ENCODE assay signal across 28 cellular contexts in the genomic region with DNA sequence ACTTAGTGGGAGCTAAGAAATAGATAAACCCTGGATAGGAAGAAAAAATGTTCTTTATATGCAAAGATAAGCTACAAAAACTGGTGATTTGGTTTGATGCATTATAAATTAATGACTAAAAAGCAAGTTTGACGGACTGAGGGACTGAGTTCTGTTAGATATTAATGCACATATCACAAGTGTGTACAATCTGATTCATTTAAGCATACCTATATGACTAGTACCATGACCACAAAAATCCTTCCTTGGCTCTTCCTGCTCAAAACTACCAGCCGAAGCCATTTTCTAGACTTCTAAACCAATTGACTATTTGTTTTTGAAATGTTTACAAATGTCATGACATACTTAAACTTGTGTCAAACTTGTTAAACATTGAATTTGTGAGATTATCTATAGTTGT.
"Had no signal": no experiment of that assay in that cellular context is flagged by ENCODE, and none has a peak within 500 bp of the region (broad histone marks: within the 10 kb centered on the region; RNA-seq: fewer than 3 reads in every experiment).

No MANE protein-coding gene starts in this region.

- H3K9me3 Mint-ChIP-seq: activated CD8-positive, alpha-beta T cell treated with anti-CD3 and anti-CD28 coated beads for 36 hours; memory B cell; neural progenitor cell had no signal

- H3K4me3 Mint-ChIP-seq: activated CD4-positive, alpha-beta T cell treated with anti-CD3 and anti-CD28 coated beads, Interleukin-2, amount 10 ng/mL, durations not matched to agents 7 days and 5 days; activated CD8-positive, alpha-beta T cell treated with anti-CD3 and anti-CD28 coated beads for 36 hours; activated naive CD4-positive, alpha-beta T cell treated with anti-CD3 and anti-CD28 coated beads, Interleukin-2, amount 50 U/mL, for 24 hours; memory B cell; natural killer cell; neural progenitor cell; stimulated activated effector memory CD8-positive, alpha-beta T cell treated with anti-CD3 and anti-CD28 coated beads, Interleukin-12 subunit alpha, Interleukin-12 subunit beta, amount 100 ng/mL, for 72 hours; stimulated activated naive CD8-positive, alpha-beta T cell treated with anti-CD3 and anti-CD28 coated beads, Interleukin-15, amount 100 ng/mL, for 72 hours; WTC11 had no signal

- FAIRE-seq: colon, endometrium, keratinocyte, small intestine had no signal

- ATAC-seq: activated CD8-positive, alpha-beta T cell treated with anti-CD3 and anti-CD28 coated beads for 36 hours; gastrocnemius medialis; natural killer cell; psoas muscle; stimulated activated effector memory CD8-positive, alpha-beta T cell treated with anti-CD3 and anti-CD28 coated beads, Interleukin-12 subunit alpha, Interleukin-12 subunit beta, amount 100 ng/mL, for 72 hours; stimulated activated naive CD8-positive, alpha-beta T cell treated with anti-CD3 and anti-CD28 coated beads, Interleukin-15, amount 100 ng/mL, for 72 hours; upper lobe of right lung; WTC11 had no signal

- H3K27ac Mint-ChIP-seq: activated CD4-positive, alpha-beta T cell treated with anti-CD3 and anti-CD28 coated beads, Interleukin-2, amount 10 ng/mL, durations not matched to agents 7 days and 5 days; activated CD8-positive, alpha-beta T cell treated with anti-CD3 and anti-CD28 coated beads for 36 hours; activated naive CD4-positive, alpha-beta T cell treated with anti-CD3 and anti-CD28 coated beads, Interleukin-2, amount 50 U/mL, for 24 hours; activated T-helper 2 cell treated with anti-CD3 and anti-CD28 coated beads, Interferon-gamma antibody, Interleukin-2, Interleukin-4, amounts not matched to agents 10 μg/mL and 5 μg/mL and 100 μg/mL, durations not matched to agents 14 hours and 24 hours and 36 hours; memory B cell; natural killer cell; neural progenitor cell; stimulated activated effector memory CD8-positive, alpha-beta T cell treated with anti-CD3 and anti-CD28 coated beads, Interleukin-12 subunit alpha, Interleukin-12 subunit beta, amount 100 ng/mL, for 72 hours; stimulated activated naive CD8-positive, alpha-beta T cell treated with anti-CD3 and anti-CD28 coated beads, Interleukin-15, amount 100 ng/mL, for 72 hours; WTC11 had no signal

- H3K27me3 Mint-ChIP-seq: activated CD4-positive, alpha-beta T cell treated with anti-CD3 and anti-CD28 coated beads, Interleukin-2, amount 10 ng/mL, durations not matched to agents 7 days and 5 days; activated CD8-positive, alpha-beta T cell treated with anti-CD3 and anti-CD28 coated beads for 36 hours; activated naive CD4-positive, alpha-beta T cell treated with anti-CD3 and anti-CD28 coated beads, Interleukin-2, amount 50 U/mL, for 24 hours; memory B cell; stimulated activated naive CD8-positive, alpha-beta T cell treated with anti-CD3 and anti-CD28 coated beads, Interleukin-15, amount 100 ng/mL, for 72 hours had no signal

- DNase-seq: activated CD4-positive, alpha-beta T cell treated with anti-CD3 and anti-CD28 coated beads for 1 hour; activated CD4-positive, alpha-beta T cell treated with anti-CD3 and anti-CD28 coated beads, Interleukin-2, amount 10 ng/mL, durations not matched to agents 7 days and 5 days; activated CD8-positive, alpha-beta T cell treated with anti-CD3 and anti-CD28 coated beads for 36 hours; activated T-cell treated with anti-CD3 and anti-CD28 coated beads, Interleukin-2, amount 50 U/mL, for 48 hours; effector CD8-positive, alpha-beta T cell; erythroblast; gastrocnemius medialis; head of caudate nucleus; hippocampal formation; natural killer cell; occipital lobe; psoas muscle; sigmoid colon; small intestine; stimulated activated CD4-positive, alpha-beta T cell treated with anti-CD3 and anti-CD28 coated beads, Interleukin-4, amount 100 ng/mL, for 24 hours; stimulated activated naive CD8-positive, alpha-beta T cell treated with anti-CD3 and anti-CD28 coated beads, Interleukin-15, amount 100 ng/mL, for 72 hours; substantia nigra; thyroid gland; upper lobe of right lung had no signal

- H3K36me3 Mint-ChIP-seq: activated naive CD4-positive, alpha-beta T cell treated with anti-CD3 and anti-CD28 coated beads, Interleukin-2, amount 50 U/mL, for 24 hours; memory B cell; neural progenitor cell; stimulated activated effector memory CD8-positive, alpha-beta T cell treated with anti-CD3 and anti-CD28 coated beads, Interleukin-12 subunit alpha, Interleukin-12 subunit beta, amount 100 ng/mL, for 72 hours had no signal

- H3K4me1 Mint-ChIP-seq: activated CD4-positive, alpha-beta T cell treated with anti-CD3 and anti-CD28 coated beads, Interleukin-2, amount 10 ng/mL, durations not matched to agents 7 days and 5 days; activated naive CD4-positive, alpha-beta T cell treated with anti-CD3 and anti-CD28 coated beads, Interleukin-2, amount 50 U/mL, for 24 hours; memory B cell; natural killer cell; neural progenitor cell; stimulated activated effector memory CD8-positive, alpha-beta T cell treated with anti-CD3 and anti-CD28 coated beads, Interleukin-12 subunit alpha, Interleukin-12 subunit beta, amount 100 ng/mL, for 72 hours; stimulated activated naive CD8-positive, alpha-beta T cell treated with anti-CD3 and anti-CD28 coated beads, Interleukin-15, amount 100 ng/mL, for 72 hours; WTC11 had no signal
